11 cellular contexts compared by ENCODE assay signal in the genomic region with DNA sequence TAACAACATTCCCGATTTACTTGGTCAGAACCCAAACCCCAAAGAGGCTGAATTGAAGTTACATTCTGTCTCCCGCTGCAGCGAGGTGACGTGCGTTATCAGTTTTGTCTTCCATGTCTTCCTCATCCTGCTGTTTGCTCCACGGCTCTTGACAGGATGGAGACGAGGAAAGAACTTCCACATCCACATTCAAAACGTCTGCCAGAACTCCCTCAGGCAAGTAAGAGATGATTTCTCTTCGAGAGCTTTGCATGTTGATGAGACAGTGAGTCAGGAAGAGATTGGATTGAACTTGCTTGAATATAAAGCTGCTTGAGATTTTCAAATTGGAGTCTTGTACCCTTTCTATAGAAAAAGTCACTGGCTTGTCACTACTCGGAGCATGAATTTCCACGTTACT.
DNase-seq lines count a peak whose midpoint lies in the region; ATAC-seq, FAIRE-seq and TF ChIP-seq lines count a peak whose summit lies in the region.
"Had no signal": no experiment of that assay in that cellular context is flagged by ENCODE, and none has a peak within 500 bp of the region (broad histone marks: within the 10 kb centered on the region; RNA-seq: fewer than 3 reads in every experiment).

No MANE protein-coding gene starts in this region.

- H3K27ac ChIP-seq in GM23338 (ENCODE audit: low read depth) = no peak overlapping the region
- peak overlapping the region; percentile 36 for H3K27ac ChIP-seq in astrocyte (ENCODE audit: low read depth, low read length)
- H3K27ac ChIP-seq in heart right ventricle = peak overlapping the region in 8 of 10 donors; percentile 13 to 86 (median 72)
- peak overlapping the region; percentile 79 for H3K27ac ChIP-seq in smooth muscle cell (ENCODE audit: low read depth)
- no peak overlapping the region for H3K27ac ChIP-seq in prostate gland

- peak overlapping the region; percentile 60; the same call in 1 of the 2 replicates for H3K4me2 ChIP-seq in GM23338
- peak overlapping the region; percentile 79 for H3K4me2 ChIP-seq in astrocyte (ENCODE audit: low read length)
- peak overlapping the region; percentile 82 for H3K4me2 ChIP-seq in smooth muscle cell

- H3K4me3 ChIP-seq in GM23338 (no peak overlapping the region), astrocyte (ENCODE audit: insufficient read depth, low read depth, low read length) (peak overlapping the region; percentile 25), heart right ventricle (peak overlapping the region in 6 of 10 donors; percentile 0 to 49 (median 46)), smooth muscle cell (peak overlapping the region; percentile 27), prostate gland (no peak overlapping the region)

- H3K27me3 Mint-ChIP-seq in GM23338 (ENCODE audit: insufficient read depth, low read depth, poor library complexity) (no peaks in the 10 kb centered on the region), astrocyte (ENCODE audit: low read depth, unreplicated experiment) (no peaks in the 10 kb centered on the region)

- H3K4me3 Mint-ChIP-seq in GM23338 (no peak overlapping the region), astrocyte (ENCODE audit: unreplicated experiment) (peak overlapping the region; percentile 3)
- H3K4me3 Mint-ChIP-seq: activated T-cell treated with anti-CD3 and anti-CD28 coated beads, Interleukin-2, amount 50 U/mL, for 72 hours; neural crest cell had no signal

- no peak for ATAC-seq in GM23338
- peak in 2 of 8 donors; percentile 18 to 50 for ATAC-seq in heart right ventricle
- ATAC-seq in HG03280 (IDR thresholded peaks at IDR 0.05; ENCODE audit: unreplicated experiment) = no peak
- ATAC-seq: activated T-cell treated with anti-CD3 and anti-CD28 coated beads, Interleukin-2, amount 50 U/mL, for 72 hours had no signal

- TF ChIP-seq POLR2A in prostate gland (IDR thresholded peaks at IDR 0.05) = no peak

- H3K4me1 Mint-ChIP-seq in GM23338 = peaks cover 24% of the 10 kb centered on the region
- H3K4me1 Mint-ChIP-seq in astrocyte (ENCODE audit: low read depth, unreplicated experiment) = peaks cover 23% of the 10 kb centered on the region

- DNase-seq in GM23338 (ENCODE audit: low spot score) = peak; percentile 9
- DNase-seq in astrocyte (ENCODE audit: low read depth) = peak; percentile 50
- no peak for DNase-seq in heart right ventricle
- no peak for DNase-seq in smooth muscle cell (lab: John Stamatoyannopoulos, UW; ENCODE audit: unreplicated experiment)
- DNase-seq in SHP77 treated with DMSO at 0.1 percent for 48 hours (lab: John Stamatoyannopoulos, UW) = no peak
- no peak for DNase-seq in NCI-H446 (lab: John Stamatoyannopoulos, UW)
- no peak for DNase-seq in prostate gland (ENCODE audit: low spot score)
- DNase-seq: activated T-cell treated with anti-CD3 and anti-CD28 coated beads, Interleukin-2, amount 50 U/mL, for 72 hours; DND-41 had no signal

- FAIRE-seq in astrocyte (lab: Jason Lieb, UNC) = peak; percentile 34

- intact Hi-C loops in heart right ventricle (cut with DNase I) (loop anchor here in 3 of 10 donors (5.0 to 10.0 kb wide), 2 partner anchors 73 to 76 kb away; no protein-coding TSS in a partner anchor), prostate gland (cut with DNase I) (loop anchor here (5.0 kb wide), 2 partner anchors 73 to 303 kb away; a partner anchor contains a TSS)

- H4K20me1 ChIP-seq in GM23338 (replicated peaks; ENCODE audit: insufficient read depth) (no peaks in the 10 kb centered on the region), astrocyte (ENCODE audit: insufficient read depth, low read length) (no peaks in the 10 kb centered on the region), smooth muscle cell (ENCODE audit: low read depth) (no peaks in the 10 kb centered on the region)

- H3K9me3 ChIP-seq in astrocyte (ENCODE audit: insufficient read depth, low read depth, low read length) (no peaks in the 10 kb centered on the region), heart right ventricle (peaks cover 0 to 11% (median 0%) of the 10 kb centered on the region in 11 donors), smooth muscle cell (replicated peaks; ENCODE audit: low read depth) (no peaks in the 10 kb centered on the region), prostate gland (no peaks in the 10 kb centered on the region)

- TF ChIP-seq CTCF in GM23338 (conservative IDR thresholded peaks at IDR 0.05; ENCODE audit: low read depth in 2 of 2) (no peak), astrocyte (IDR thresholded peaks at IDR 0.05; ENCODE audit: insufficient read depth, low read depth, low read length) (no peak), heart right ventricle (IDR thresholded peaks at IDR 0.05) (no peak), smooth muscle cell (IDR thresholded peaks at IDR 0.05; ENCODE audit: borderline replicate concordance, insufficient read depth, poor library complexity, severe bottlenecking) (no peak), prostate gland (IDR thresholded peaks at IDR 0.05) (no peak)

- peak overlapping the region; percentile 45 for H3K9ac ChIP-seq in astrocyte (ENCODE audit: low read length)
- H3K9ac ChIP-seq in smooth muscle cell (ENCODE audit: low read depth) = peak overlapping the region; percentile 62

- 26 to 30% methylated on average over 11 of the region's 11 CpGs for whole genome bisulfite sequencing in heart right ventricle, 2 donors
- WGBS in smooth muscle cell (ENCODE audit: low lambda C conversion rate) = 16% methylated on average over 11 of the region's 11 CpGs
- 29% methylated on average over 11 of the region's 11 CpGs for WGBS in prostate gland

- H3K36me3 Mint-ChIP-seq in GM23338 (ENCODE audit: low read depth) (peaks cover 7% of the 10 kb centered on the region; the same call in 2 of the 3 replicates), astrocyte (ENCODE audit: low read depth, unreplicated experiment) (no peaks in the 10 kb centered on the region)

- H3F3A ChIP-seq in GM23338 (replicated peaks; ENCODE audit: low read depth) (no peaks in the 10 kb centered on the region), smooth muscle cell (ENCODE audit: low read depth) (peaks cover 16% of the 10 kb centered on the region)

- H2AFZ ChIP-seq in GM23338 (no peak overlapping the region), astrocyte (ENCODE audit: low read depth, low read length) (peak overlapping the region; percentile 68), smooth muscle cell (ENCODE audit: low read depth) (peak overlapping the region; percentile 90)

- no peaks in the 10 kb centered on the region for H3K9me2 ChIP-seq in GM23338 (ENCODE audit: insufficient read depth)

- H3K79me2 ChIP-seq in GM23338 (replicated peaks; ENCODE audit: insufficient read depth) (no peaks in the 10 kb centered on the region), astrocyte (ENCODE audit: insufficient read depth, low read length) (no peaks in the 10 kb centered on the region), smooth muscle cell (ENCODE audit: low read depth) (no peaks in the 10 kb centered on the region)

- H3K36me3 ChIP-seq in GM23338 (ENCODE audit: insufficient read depth) = no peaks in the 10 kb centered on the region
- no peaks in the 10 kb centered on the region for H3K36me3 ChIP-seq in astrocyte (ENCODE audit: insufficient read depth, low read length)
- H3K36me3 ChIP-seq in heart right ventricle = no peaks in the 10 kb centered on the region
- no peaks in the 10 kb centered on the region for H3K36me3 ChIP-seq in smooth muscle cell (ENCODE audit: low read depth)
- H3K36me3 ChIP-seq in prostate gland = no peaks in the 10 kb centered on the region

- H3K4me1 ChIP-seq in GM23338 (ENCODE audit: insufficient read depth) = peaks cover 18% of the 10 kb centered on the region
- peaks cover 23% of the 10 kb centered on the region for H3K4me1 ChIP-seq in astrocyte (ENCODE audit: insufficient read depth, low read length)
- peaks cover 11 to 45% (median 26%) of the 10 kb centered on the region in 9 donors for H3K4me1 ChIP-seq in heart right ventricle
- H3K4me1 ChIP-seq in smooth muscle cell (ENCODE audit: low read depth) = peaks cover 23% of the 10 kb centered on the region
- no peaks in the 10 kb centered on the region for H3K4me1 ChIP-seq in prostate gland (replicated peaks)

- H3K27ac Mint-ChIP-seq in GM23338 (no peak overlapping the region), astrocyte (ENCODE audit: unreplicated experiment) (peak overlapping the region; percentile 63)
- H3K27ac Mint-ChIP-seq: activated T-cell treated with anti-CD3 and anti-CD28 coated beads, Interleukin-2, amount 50 U/mL, for 72 hours had no signal

- H3K27me3 ChIP-seq in GM23338 (ENCODE audit: insufficient read depth) = no peaks in the 10 kb centered on the region
- H3K27me3 ChIP-seq in astrocyte (ENCODE audit: insufficient read depth, low read length) = peaks cover 3% of the 10 kb centered on the region
- H3K27me3 ChIP-seq in heart right ventricle = no peaks in the 10 kb centered on the region
- H3K27me3 ChIP-seq in smooth muscle cell (ENCODE audit: low read depth) = no peaks in the 10 kb centered on the region
- no peaks in the 10 kb centered on the region for H3K27me3 ChIP-seq in prostate gland (replicated peaks; ENCODE audit: insufficient read depth)

- peaks cover 17% of the 10 kb centered on the region for H3K9me3 Mint-ChIP-seq in GM23338
- H3K9me3 Mint-ChIP-seq in astrocyte (ENCODE audit: unreplicated experiment) = peaks cover 15% of the 10 kb centered on the region

TF ChIP-seq in GM23338, 12 proteins besides CTCF, POLR2A, EP300 and RAD21:
- TF ChIP-seq CREB1 (CRISPR knock-in tag; IDR thresholded peaks at IDR 0.05; ENCODE audit: low read depth) = no peak
- TF ChIP-seq POLR2AphosphoS5 (IDR thresholded peaks at IDR 0.05; ENCODE audit: low read depth) = no peak

Comparison
In these comparisons a context has a peak if more than half of its experiments do, and no peak if none do; other contexts are left out.
1. DNase-seq: peak in GM23338 (single experiment) and astrocyte (single experiment); none in heart right ventricle (0 of 2), smooth muscle cell (single experiment), SHP77 treated with DMSO at 0.1 percent for 48 hours (single experiment), NCI-H446 (0 of 2) and prostate gland (single experiment).
2. H3K27ac ChIP-seq: peak in astrocyte (single experiment), heart right ventricle (8 of 10) and smooth muscle cell (single experiment); none in GM23338 (single experiment) and prostate gland (0 of 2).
3. H3K4me3 ChIP-seq: peak in astrocyte (single experiment), heart right ventricle (6 of 10) and smooth muscle cell (single experiment); none in GM23338 (single experiment) and prostate gland (0 of 2).
4. Peak in every context shown above with its lines, with median percentiles within 50 percentile points of each other: H3K4me2 ChIP-seq.